In the genomic region with DNA sequence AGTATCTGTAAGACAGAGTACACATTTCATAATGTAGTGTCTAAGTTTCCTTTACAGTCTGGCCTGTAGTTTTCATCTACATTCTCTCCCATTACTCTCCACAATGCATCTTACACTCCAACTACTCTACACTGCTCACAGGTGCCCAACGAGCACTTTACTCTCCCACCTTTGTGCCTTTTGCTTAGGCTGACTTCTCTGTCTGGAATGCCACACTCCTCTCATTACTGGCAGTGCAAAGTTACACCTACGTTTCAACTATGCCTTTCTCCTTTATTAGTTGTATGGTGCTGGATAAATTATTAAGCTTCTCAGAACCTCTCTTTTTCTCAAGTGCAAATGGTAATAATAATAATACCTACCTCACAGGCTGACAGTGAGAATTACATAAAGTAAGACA, we compare ENCODE assay signal across 20 cellular contexts.
"Had no signal": no experiment of that assay in that cellular context is flagged by ENCODE, and none has a peak within 500 bp of the region (broad histone marks: within the 10 kb centered on the region; RNA-seq: fewer than 3 reads in every experiment).

No MANE protein-coding gene starts in this region.

- H3K27ac ChIP-seq: SJCRH30 had no signal

- H3K36me3 ChIP-seq: SJCRH30 had no signal

- H3K9me3 ChIP-seq: SJCRH30 had no signal

- DNase-seq: KBM-7, MV-4-11, NCI-H1048, NCI-H1105, NCI-H1417, NCI-H1436 treated with DMSO at 0.1 percent for 48 hours, NCI-H1694, NCI-H187 treated with DMSO at 0.1 percent for 48 hours, NCI-H2029 treated with DMSO at 0.1 percent for 48 hours, NCI-H2171 treated with DMSO at 0.1 percent for 48 hours, NCI-H345, NCI-H510A, NCI-H524 treated with DMSO at 0.1 percent for 48 hours, NCI-H69, NCI-H774, RPMI8226, SHP77 treated with DMSO at 0.1 percent for 48 hours, SJCRH30 had no signal

- H3K27me3 ChIP-seq: SJCRH30 had no signal

- H3K4me3 ChIP-seq: SJCRH30 had no signal

- ATAC-seq: Right ventricle myocardium inferior, SK-N-SH treated with all-trans-retinoic acid at 6 μM for 48 hours had no signal

- H3K4me1 ChIP-seq: SJCRH30 had no signal
